In genomic region chr4:99091841-99092240, GRCh38 we compare ENCODE assay signal across 13 cellular contexts. TPM values are rescaled to one million over a fixed set of nuclear protein-coding genes. Genes with fewer than 3 reads are reported as not detected.
"Had no signal": no experiment of that assay in that cellular context is flagged by ENCODE, and none has a peak within 500 bp of the region (broad histone marks: within the 10 kb centered on the region; RNA-seq: fewer than 3 reads in every experiment).

No MANE protein-coding gene starts in this region.

RNA-seq across cellular contexts. Expression of gene ADH4, which starts 52.3 kb away (rescaled TPM):
- total RNA-seq: activated CD4-positive, alpha-beta memory T cell treated with anti-CD3 and anti-CD28 coated beads for 36 hours; activated CD4-positive, alpha-beta T cell treated with anti-CD3 and anti-CD28 coated beads, Interleukin-2, amount 10 ng/mL, durations not matched to agents 24 days and 14 days; activated CD8-positive, alpha-beta memory T cell treated with anti-CD3 and anti-CD28 coated beads for 36 hours; activated naive CD4-positive, alpha-beta T cell treated with anti-CD3 and anti-CD28 coated beads for 36 hours; activated naive CD8-positive, alpha-beta T cell treated with anti-CD3 and anti-CD28 coated beads for 36 hours; activated T-helper 1 cell treated with anti-CD3 and anti-CD28 coated beads, Interleukin-12 subunit alpha, Interleukin-12 subunit beta, Interleukin-2, Interleukin-4 antibody, amounts not matched to agents 30 ng/mL and 10 ng/mL and 1 ng/mL, durations not matched to agents 14 hours and 24 hours and 36 hours; epithelial cell of proximal tubule; fibroblast of lung; fibroblast of villous mesenchyme; heart left ventricle; naive thymus-derived CD4-positive, alpha-beta T cell; osteoblast; SJSA1 had no signal
- polyA plus RNA-seq: naive thymus-derived CD4-positive, alpha-beta T cell had no signal
